In the genomic region with DNA sequence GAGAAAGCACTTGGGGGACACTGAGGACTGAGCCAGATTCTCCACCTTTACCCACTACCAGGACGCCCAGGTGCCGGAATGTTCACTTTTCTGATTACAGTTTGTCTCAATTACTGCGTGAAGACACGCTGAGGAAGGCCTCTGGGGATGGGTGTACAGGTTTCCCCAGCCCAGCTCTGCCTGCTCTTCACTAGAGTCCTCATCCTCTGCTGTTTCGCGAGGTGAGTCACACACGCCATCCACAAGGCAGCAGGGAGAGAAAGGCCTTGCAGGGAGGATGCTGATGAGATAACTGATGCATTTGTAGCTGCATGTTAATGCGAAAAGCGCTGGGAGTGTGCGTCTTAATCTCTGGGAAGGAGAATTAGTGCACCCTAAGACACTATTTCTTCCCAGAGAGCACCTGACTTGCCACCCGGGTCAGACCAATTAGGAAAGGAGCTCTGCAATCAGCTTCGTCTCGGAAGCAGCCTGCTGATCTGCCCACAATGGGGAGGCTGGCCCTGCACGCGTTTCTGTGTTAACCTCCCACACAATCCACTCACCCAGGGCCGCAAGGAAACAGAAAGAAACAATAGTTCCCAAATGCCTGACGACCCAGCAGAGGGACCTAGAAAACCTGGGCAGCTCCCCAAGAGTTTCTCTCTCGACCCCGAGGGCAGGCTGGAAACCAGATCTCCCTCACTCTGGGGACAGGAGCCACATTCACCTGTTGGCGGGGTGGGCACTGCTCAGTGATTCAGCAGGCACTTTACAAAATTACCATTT, we compare ENCODE assay signal across 20 cellular contexts.
DNase-seq lines count a peak whose midpoint lies in the region; ATAC-seq and TF ChIP-seq lines count a peak whose summit lies in the region.
"Had no signal": no experiment of that assay in that cellular context is flagged by ENCODE, and none has a peak within 500 bp of the region (broad histone marks: within the 10 kb centered on the region; RNA-seq: fewer than 3 reads in every experiment).

No MANE protein-coding gene starts in this region.

- intact Hi-C loops in upper lobe of right lung (cut with DNase I) = no loop called here
- intact Hi-C loops in transverse colon (cut with DNase I; ENCODE audit: low total_unique reads) = no loop called here

- H3K18ac ChIP-seq in trophoblast cell (ENCODE audit: low read length) = no peak overlapping the region

- ATAC-seq in upper lobe of right lung (no peak), HG02759 (IDR thresholded peaks at IDR 0.05; ENCODE audit: unreplicated experiment) (no peak)
- ATAC-seq: CD8-positive, alpha-beta T cell; GM12878; K562 had no signal

- no peak overlapping the region for H2BK5ac ChIP-seq in trophoblast cell (ENCODE audit: low read depth, low read length, poor library complexity)

- H3K27ac ChIP-seq in trophoblast cell (ENCODE audit: low read depth, low read length) (no peak overlapping the region), upper lobe of right lung (no peak overlapping the region), transverse colon (no peak overlapping the region)
- H3K27ac ChIP-seq: GM23248 had no signal

- H2BK12ac ChIP-seq in trophoblast cell (ENCODE audit: low read length) = no peak overlapping the region

- H4K91ac ChIP-seq in trophoblast cell (ENCODE audit: low read depth, low read length) = peak overlapping the region; percentile 64

- H3K27me3 Mint-ChIP-seq in nephron progenitor cell (ENCODE audit: low read depth, poor library complexity) = peaks cover 34% of the 10 kb centered on the region

- H3K9me3 Mint-ChIP-seq in nephron progenitor cell = no peaks in the 10 kb centered on the region

- H4K12ac ChIP-seq in trophoblast cell (ENCODE audit: low read depth, low read length) = no peak overlapping the region

- no peak overlapping the region for H4K8ac ChIP-seq in trophoblast cell (ENCODE audit: low read depth, low read length)

- no peak overlapping the region for H3K14ac ChIP-seq in trophoblast cell (ENCODE audit: low read length)

- H3K27me3 ChIP-seq in trophoblast cell (ENCODE audit: insufficient read depth, low read length) = no peaks in the 10 kb centered on the region
- H3K27me3 ChIP-seq in upper lobe of right lung = peaks cover 7% of the 10 kb centered on the region
- no peaks in the 10 kb centered on the region for H3K27me3 ChIP-seq in transverse colon

- TF ChIP-seq POLR2A in NB4 (IDR thresholded peaks at IDR 0.05; ENCODE audit: extremely low read depth, insufficient read length) (no peak), transverse colon (IDR thresholded peaks at IDR 0.05) (no peak)

- H3K27ac Mint-ChIP-seq in nephron progenitor cell = peak overlapping the region; percentile 19
- H3K27ac Mint-ChIP-seq: CD8-positive, alpha-beta T cell had no signal

- peaks cover 11% of the 10 kb centered on the region for H3K79me1 ChIP-seq in trophoblast cell (ENCODE audit: low read length)

- WGBS in trophoblast cell (ENCODE audit: extremely low coverage, insufficient coverage, insufficient read length) = no CpG with 5 or more reads among the region's 20 CpGs
- WGBS in transverse colon (ENCODE audit: low coverage in 1 of 2), 2 donors = 78 to 83% methylated on average over 1 to 20 of the region's 20 CpGs

- no peak overlapping the region for H3K4ac ChIP-seq in trophoblast cell (ENCODE audit: low read depth, low read length)

- no peaks in the 10 kb centered on the region for H3K4me1 Mint-ChIP-seq in nephron progenitor cell

- no peak overlapping the region for H3K4me3 Mint-ChIP-seq in nephron progenitor cell
- H3K4me3 Mint-ChIP-seq: CD8-positive, alpha-beta T cell had no signal

- no peaks in the 10 kb centered on the region for H3K36me3 Mint-ChIP-seq in nephron progenitor cell (ENCODE audit: low read depth)
- H3K36me3 Mint-ChIP-seq: CD8-positive, alpha-beta T cell had no signal

- no peaks in the 10 kb centered on the region for H3K36me3 ChIP-seq in trophoblast cell (ENCODE audit: control insufficient read depth in 1 of 2, insufficient read depth in 2 of 2, low read length in 2 of 2)
- no peaks in the 10 kb centered on the region for H3K36me3 ChIP-seq in upper lobe of right lung
- no peaks in the 10 kb centered on the region for H3K36me3 ChIP-seq in transverse colon

- TF ChIP-seq EP300 in transverse colon (IDR thresholded peaks at IDR 0.05; ENCODE audit: low read depth) = no peak

- H2AFZ ChIP-seq in trophoblast cell (ENCODE audit: insufficient read depth, low read length, poor library complexity) = no peak overlapping the region
- H2AFZ ChIP-seq: GM23248 had no signal

- H3K9me3 ChIP-seq in trophoblast cell (ENCODE audit: insufficient read depth, low read depth, low read length) = peaks cover 3% of the 10 kb centered on the region
- no peaks in the 10 kb centered on the region for H3K9me3 ChIP-seq in upper lobe of right lung
- no peaks in the 10 kb centered on the region for H3K9me3 ChIP-seq in transverse colon

- H3K4me2 ChIP-seq in trophoblast cell (ENCODE audit: low read length) = no peak overlapping the region

- no peak overlapping the region for H3K23ac ChIP-seq in trophoblast cell (ENCODE audit: low read length)

- no peak overlapping the region for H2AK5ac ChIP-seq in trophoblast cell (ENCODE audit: low read length)

- H2BK120ac ChIP-seq in trophoblast cell (ENCODE audit: insufficient read depth, low read length, poor library complexity) = no peak overlapping the region

- no peaks in the 10 kb centered on the region for H3K79me2 ChIP-seq in trophoblast cell (ENCODE audit: control insufficient read depth, insufficient read depth, low read length, poor library complexity)

- TF ChIP-seq CTCF in NB4 (IDR thresholded peaks at IDR 0.05; ENCODE audit: low read depth, low read length) = no peak
- no peak for TF ChIP-seq CTCF in nephron progenitor cell (IDR thresholded peaks at IDR 0.05)
- no peak for TF ChIP-seq CTCF in upper lobe of right lung (IDR thresholded peaks at IDR 0.05)
- TF ChIP-seq CTCF in transverse colon (IDR thresholded peaks at IDR 0.05) = no peak

- in situ Hi-C loops in transverse colon (cut with MboI; ENCODE audit: low pct_ligation_motif_present in 1 of 4, low pct_unique_long_range_greater_than_20kb in 1 of 4, low sequenced_read_pairs in 3 of 4) = no loop called here

- DNase-seq in NB4 (ENCODE audit: low read depth) = peak; percentile 28
- no peak for DNase-seq in nephron progenitor cell
- no peak for DNase-seq in trophoblast cell
- DNase-seq in upper lobe of right lung = peak; percentile 53
- DNase-seq in stimulated activated CD4-positive, alpha-beta T cell treated with anti-CD3 and anti-CD28 coated beads, Interleukin-4, amount 100 ng/mL, for 24 hours = no peak
- no peak for DNase-seq in transverse colon
- no peak for DNase-seq in NCI-H128 (lab: John Stamatoyannopoulos, UW; ENCODE audit: unreplicated experiment)
- DNase-seq: ACHN; CD8-positive, alpha-beta T cell; COR-L47; DMS 273 treated with DMSO at 0.1 percent for 48 hours; DMS53; DND-41; EL; GM23248; HCEC 1CT; IMR-90 had no signal

- no peak overlapping the region for H3K9ac ChIP-seq in trophoblast cell (ENCODE audit: low read length)
- H3K9ac ChIP-seq: GM23248 had no signal

- H3K4me1 ChIP-seq in trophoblast cell (ENCODE audit: control insufficient read depth in 1 of 2, insufficient read depth in 2 of 2, low read length in 2 of 2) (peaks cover 15 to 22% of the 10 kb centered on the region in 2 experiments), upper lobe of right lung (no peaks in the 10 kb centered on the region), transverse colon (no peaks in the 10 kb centered on the region)

- H3K4me3 ChIP-seq in NB4 (ENCODE audit: low read depth, low read length) = no peak overlapping the region
- no peak overlapping the region for H3K4me3 ChIP-seq in trophoblast cell (ENCODE audit: low read depth, low read length)
- H3K4me3 ChIP-seq in upper lobe of right lung = no peak overlapping the region
- no peak overlapping the region for H3K4me3 ChIP-seq in transverse colon
- H3K4me3 ChIP-seq: GM12878, GM23248, K562 had no signal

Comparison
In these comparisons a context has a peak if more than half of its experiments do, and no peak if none do; other contexts are left out.
1. DNase-seq: peak in NB4 (single experiment) and upper lobe of right lung (single experiment); none in nephron progenitor cell (single experiment), trophoblast cell (0 of 2), stimulated activated CD4-positive, alpha-beta T cell treated with anti-CD3 and anti-CD28 coated beads, Interleukin-4, amount 100 ng/mL, for 24 hours (single experiment), transverse colon (single experiment) and NCI-H128 (single experiment).